9 cellular contexts compared by ENCODE assay signal in genomic region chr2:152047826-152048476, GRCh38. TPM values are rescaled to one million over a fixed set of nuclear protein-coding genes. Genes with fewer than 3 reads are reported as not detected.
DNase-seq lines count a peak whose midpoint lies in the region; FAIRE-seq and TF ChIP-seq lines count a peak whose summit lies in the region.
"Had no signal": no experiment of that assay in that cellular context is flagged by ENCODE, and none has a peak within 500 bp of the region (broad histone marks: within the 10 kb centered on the region; RNA-seq: fewer than 3 reads in every experiment).

No MANE protein-coding gene starts in this region.

- no peak overlapping the region for H3K27ac ChIP-seq in C4-2B
- no peak overlapping the region for H3K27ac ChIP-seq in PC-9

- TF ChIP-seq CTCF in C4-2B (conservative IDR thresholded peaks at IDR 0.05) (peak; percentile 63), PC-9 (conservative IDR thresholded peaks at IDR 0.05) (peak; percentile 53), glutamatergic neuron (IDR thresholded peaks at IDR 0.05; ENCODE audit: partially characterized antibody, unreplicated experiment) (peak; percentile 6)

- H3K36me3 ChIP-seq in PC-9 (ENCODE audit: low read depth): no peaks in the 10 kb centered on the region

- no peak overlapping the region for H3K4me2 ChIP-seq in PC-9

- H3K27me3 Mint-ChIP-seq in glutamatergic neuron (ENCODE audit: unreplicated experiment): no peaks in the 10 kb centered on the region

- intact Hi-C loops in PC-9 (cut with micrococcal nuclease; ENCODE audit: unreplicated experiment): no loop called here

- H3K36me3 Mint-ChIP-seq in glutamatergic neuron (ENCODE audit: unreplicated experiment): no peaks in the 10 kb centered on the region

- no peaks in the 10 kb centered on the region for H3K9me2 ChIP-seq in PC-9 (ENCODE audit: insufficient read depth)

- no peak overlapping the region for H2AFZ ChIP-seq in PC-9

- CTCF ChIA-PET in PC-9 (lab: Charles Lee): interaction anchor here (0.6 kb wide), 1 partner anchor 681 kb away, joined by 3 read pairs; no protein-coding TSS in a partner anchor

- H3K4me1 Mint-ChIP-seq in glutamatergic neuron (ENCODE audit: low read depth, unreplicated experiment): no peaks in the 10 kb centered on the region

- FAIRE-seq in GM18507 (lab: Jason Lieb, UNC): peak; percentile 68
- FAIRE-seq: colon had no signal

- DNase-seq in GM18507 (ENCODE audit: extremely low spot score, insufficient read length, low read depth) (no peak), PC-9 (no peak), glutamatergic neuron (no peak), SHP77 treated with DMSO at 0.1 percent for 48 hours (lab: John Stamatoyannopoulos, UW) (no peak), NCI-H2227 (lab: John Stamatoyannopoulos, UW; ENCODE audit: unreplicated experiment) (no peak), NOMO-1 (lab: John Stamatoyannopoulos, UW; ENCODE audit: unreplicated experiment in 2 of 2) (no peak)
- DNase-seq in activated T-cell treated with anti-CD3 and anti-CD28 coated beads, Interleukin-2, amount 50 U/mL, for 48 hours: no peak

- H4K20me1 ChIP-seq in PC-9 (ENCODE audit: insufficient read depth): no peaks in the 10 kb centered on the region

- POLR2A ChIA-PET in PC-9 (lab: Charles Lee; ENCODE audit: unreplicated experiment): no interaction called here

- H3K4me3 Mint-ChIP-seq in glutamatergic neuron (ENCODE audit: unreplicated experiment): no peak overlapping the region

- no peaks in the 10 kb centered on the region for H3F3A ChIP-seq in PC-9 (ENCODE audit: insufficient read depth, low read depth)

- H3K9me3 ChIP-seq in PC-9 (ENCODE audit: insufficient read depth, low read depth): no peaks in the 10 kb centered on the region

- no peaks in the 10 kb centered on the region for H3K4me1 ChIP-seq in PC-9 (replicated peaks; ENCODE audit: insufficient read depth)

- H3K4me3 ChIP-seq in PC-9: no peak overlapping the region

- H3K27me3 ChIP-seq in PC-9 (ENCODE audit: insufficient read depth, low read depth): no peaks in the 10 kb centered on the region

- BruUV-seq in PC-9 (replicated peaks; lab: Mats Ljungman, UMichigan): no TSS peak

- H3K27ac Mint-ChIP-seq in glutamatergic neuron (ENCODE audit: unreplicated experiment): no peak overlapping the region

- H3K9me3 Mint-ChIP-seq in glutamatergic neuron (ENCODE audit: unreplicated experiment): no peaks in the 10 kb centered on the region

- no peaks in the 10 kb centered on the region for H3K79me2 ChIP-seq in PC-9 (ENCODE audit: low read depth)

RNA-seq across cellular contexts. Expression of gene CACNB4, which starts 50.9 kb away (rescaled TPM):
- total RNA-seq in PC-9 (2021) (0.73 and 0.98 TPM in 2 replicates), glutamatergic neuron (ENCODE audit: unreplicated experiment) (5.1 TPM)

Comparison
In these comparisons a context has a peak if more than half of its experiments do, and no peak if none do; other contexts are left out.
1. CTCF ChIP-seq: peak in every context shown above with its lines; median percentile 63 in C4-2B; 53 in PC-9; 6 in glutamatergic neuron.